9 cellular contexts compared by ENCODE assay signal in the genomic region with DNA sequence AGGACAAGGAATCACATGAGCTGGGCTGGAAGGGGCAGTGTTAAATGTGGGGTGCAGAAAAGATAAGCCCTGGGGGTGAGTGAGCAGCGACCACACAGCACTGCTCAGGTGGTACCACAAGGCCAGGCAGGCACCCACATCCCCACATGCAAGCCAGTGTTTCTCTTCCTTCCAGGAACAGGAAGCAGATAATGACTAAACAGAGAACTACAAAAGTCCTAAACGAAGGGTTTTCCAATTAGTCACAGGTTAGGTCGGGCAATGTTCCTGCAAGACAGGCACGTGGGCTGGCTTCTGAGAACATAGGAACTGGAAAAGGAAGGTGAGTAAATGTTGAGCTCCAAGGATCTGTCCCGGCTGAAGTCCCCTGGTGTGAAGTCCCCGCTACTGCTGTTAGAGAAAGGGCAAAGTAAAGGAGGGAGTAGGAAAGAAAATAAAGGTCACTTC. TPM values are rescaled to one million over a fixed set of nuclear protein-coding genes. Genes with fewer than 3 reads are reported as not detected.
A peak's percentile ranks its signal among the peaks of the same experiment; 100 is the strongest.
DNase-seq lines count a peak whose midpoint lies in the region; ATAC-seq lines count a peak whose summit lies in the region.
"Had no signal": no experiment of that assay in that cellular context is flagged by ENCODE, and none has a peak within 500 bp of the region (broad histone marks: within the 10 kb centered on the region; RNA-seq: fewer than 3 reads in every experiment).

No MANE protein-coding gene starts in this region.

- no peaks in the 10 kb centered on the region for H3K9me3 ChIP-seq in naive thymus-derived CD4-positive, alpha-beta T cell (ENCODE audit: control insufficient read depth in 2 of 3, low read length in 3 of 3)

- POLR2A ChIA-PET in naive thymus-derived CD4-positive, alpha-beta T cell (lab: Charles Lee): no interaction called here

- H3K27me3 ChIP-seq in naive thymus-derived CD4-positive, alpha-beta T cell (ENCODE audit: control insufficient read depth in 2 of 2, insufficient read depth in 2 of 2, low read length in 2 of 2): no peaks in the 10 kb centered on the region

- intact Hi-C loops in naive thymus-derived CD4-positive, alpha-beta T cell (cut with micrococcal nuclease): loop anchor here in 1 of 2 donors (2.0 kb wide), 1 partner anchor 18 kb away; no protein-coding TSS in a partner anchor

- H3K4me3 Mint-ChIP-seq in naive thymus-derived CD4-positive, alpha-beta T cell: peak overlapping the region in 7 of 10 donors; percentile 6 to 47 (median 24)
- H3K4me3 Mint-ChIP-seq: CD8-positive, alpha-beta T cell had no signal

- peak overlapping the region in 5 of 9 donors; percentile 1 to 42 (median 35) for H3K27ac Mint-ChIP-seq in naive thymus-derived CD4-positive, alpha-beta T cell
- H3K27ac Mint-ChIP-seq: CD8-positive, alpha-beta T cell had no signal

- H3K36me3 ChIP-seq in naive thymus-derived CD4-positive, alpha-beta T cell (ENCODE audit: control insufficient read depth in 2 of 3, insufficient read depth in 3 of 3, low read length in 3 of 3): peaks cover 0 to 4% (median 0%) of the 10 kb centered on the region in 3 experiments

- ATAC-seq in naive thymus-derived CD4-positive, alpha-beta T cell: peak; percentile 34
- no peak for ATAC-seq in GM21360 (IDR thresholded peaks at IDR 0.05; ENCODE audit: unreplicated experiment)
- no peak for ATAC-seq in HG02642 (IDR thresholded peaks at IDR 0.05; ENCODE audit: poor library complexity, unreplicated experiment)
- ATAC-seq: CD8-positive, alpha-beta T cell had no signal

- no peak overlapping the region for H3K4me3 ChIP-seq in naive thymus-derived CD4-positive, alpha-beta T cell (ENCODE audit: low read length)

- H3K27ac ChIP-seq in naive thymus-derived CD4-positive, alpha-beta T cell (ENCODE audit: low read depth, low read length): no peak overlapping the region

- H3K27me3 Mint-ChIP-seq in naive thymus-derived CD4-positive, alpha-beta T cell: no peaks in the 10 kb centered on the region

- CTCF ChIA-PET in naive thymus-derived CD4-positive, alpha-beta T cell (lab: Charles Lee): interaction anchor here (0.8 to 1.1 kb wide), 2 partner anchors 65 to 954 kb away, joined by 3 to 6 read pairs; no protein-coding TSS in a partner anchor

- peaks cover 0 to 15% (median 3%) of the 10 kb centered on the region in 5 donors for H3K36me3 Mint-ChIP-seq in naive thymus-derived CD4-positive, alpha-beta T cell

- no peaks in the 10 kb centered on the region for H3K9me3 Mint-ChIP-seq in naive thymus-derived CD4-positive, alpha-beta T cell
- H3K9me3 Mint-ChIP-seq: CD8-positive, alpha-beta T cell had no signal

- H3K4me1 ChIP-seq in naive thymus-derived CD4-positive, alpha-beta T cell (ENCODE audit: control insufficient read depth in 2 of 2, insufficient read depth in 2 of 2, low read length in 2 of 2): peaks cover 17 to 22% of the 10 kb centered on the region in 2 donors

- H3K4me1 Mint-ChIP-seq in naive thymus-derived CD4-positive, alpha-beta T cell: peaks cover 32 to 75% (median 69%) of the 10 kb centered on the region in 7 donors

- peak; percentile 62 for DNase-seq in activated CD8-positive, alpha-beta memory T cell treated with anti-CD3 and anti-CD28 coated beads for 24 hours
- no peak for DNase-seq in activated CD8-positive, alpha-beta memory T cell treated with anti-CD3 and anti-CD28 coated beads, Interleukin-2, amount 50 U/mL, for 48 hours
- DNase-seq in RPMI7951 (ENCODE audit: low read depth) (peak; percentile 77), dermis microvascular lymphatic vessel endothelial cell (ENCODE audit: low read depth in 2 of 2) (peak; percentile 28 to 96), NCI-H1436 treated with DMSO at 0.1 percent for 48 hours (lab: John Stamatoyannopoulos, UW) (no peak)
- DNase-seq in naive thymus-derived CD4-positive, alpha-beta T cell: no peak

RNA-seq across cellular contexts. Expression of gene RELL1, which starts 19.5 kb away (rescaled TPM):
- total RNA-seq in RPMI7951 (2014; rRNA removed; shearing (Covaris generic)): 42.1 and 55.3 TPM in 2 replicates
- total RNA-seq in dermis microvascular lymphatic vessel endothelial cell: 92.8 and 106 TPM in 2 replicates
- 10 to 100 TPM; 25.5 to 35.2 (median 28.2) TPM for total RNA-seq in naive thymus-derived CD4-positive, alpha-beta T cell
- 1 to 10 TPM; 4.8 to 7.6 TPM for polyA plus RNA-seq in naive thymus-derived CD4-positive, alpha-beta T cell

Comparison
In these comparisons a context has a peak if more than half of its experiments do, and no peak if none do; other contexts are left out.
1. DNase-seq: peak in activated CD8-positive, alpha-beta memory T cell treated with anti-CD3 and anti-CD28 coated beads for 24 hours (single experiment), RPMI7951 (single experiment) and dermis microvascular lymphatic vessel endothelial cell (2 of 2); none in activated CD8-positive, alpha-beta memory T cell treated with anti-CD3 and anti-CD28 coated beads, Interleukin-2, amount 50 U/mL, for 48 hours (single experiment), naive thymus-derived CD4-positive, alpha-beta T cell (0 of 9) and NCI-H1436 treated with DMSO at 0.1 percent for 48 hours (single experiment).